Comparison of ENCODE assay signal across 10 cellular contexts in genomic region chr7:130243486-130243885, GRCh38. TPM values are rescaled to one million over a fixed set of nuclear protein-coding genes. Genes with fewer than 3 reads are reported as not detected.
"Had no signal": no experiment of that assay in that cellular context is flagged by ENCODE, and none has a peak within 500 bp of the region (broad histone marks: within the 10 kb centered on the region; RNA-seq: fewer than 3 reads in every experiment).

No MANE protein-coding gene starts in this region.

RNA-seq across cellular contexts. Expression of gene CPA2, which starts 23.2 kb away (rescaled TPM):
- total RNA-seq: activated CD8-positive, alpha-beta T cell treated with anti-CD3 and anti-CD28 coated beads for 36 hours; dermis microvascular lymphatic vessel endothelial cell; glomerular endothelial cell; liver; right atrium auricular region had no signal
- polyA plus RNA-seq: liver had no signal

RNA-seq across cellular contexts. Expression of gene SSMEM1, which starts 35.8 kb away (rescaled TPM):
- total RNA-seq: activated CD8-positive, alpha-beta T cell treated with anti-CD3 and anti-CD28 coated beads for 36 hours; dermis microvascular lymphatic vessel endothelial cell; endodermal cell; glomerular endothelial cell; liver; posterior vena cava; right atrium auricular region; T-cell; uterus had no signal
- polyA plus RNA-seq: esophagus, liver had no signal

RNA-seq across cellular contexts. Expression of gene CPA4, which starts 49.5 kb away (rescaled TPM):
- total RNA-seq: activated CD8-positive, alpha-beta T cell treated with anti-CD3 and anti-CD28 coated beads for 36 hours; dermis microvascular lymphatic vessel endothelial cell; endodermal cell had no signal
